ENCODE assay signal across 36 cellular contexts in the genomic region with DNA sequence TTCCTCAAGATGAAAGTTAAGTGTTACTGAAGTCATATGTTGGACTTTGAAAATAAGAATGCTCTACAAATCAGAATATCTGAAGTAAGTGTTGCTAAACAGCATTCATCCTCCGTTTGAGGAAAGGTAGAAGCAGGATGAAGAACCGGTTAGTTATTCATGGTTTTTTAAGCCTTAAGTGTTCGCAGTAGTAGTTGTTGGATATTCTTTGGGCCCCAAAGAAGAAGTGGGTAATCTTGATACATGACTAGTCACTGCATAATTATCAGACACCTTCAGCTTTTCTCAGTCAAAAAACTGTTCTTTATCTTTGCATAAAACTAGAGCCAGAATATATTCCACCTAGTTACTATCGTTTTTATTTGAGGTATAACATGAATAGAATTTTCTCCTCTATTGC. TPM values are rescaled to one million over a fixed set of nuclear protein-coding genes. Genes with fewer than 3 reads are reported as not detected.
"Had no signal": no experiment of that assay in that cellular context is flagged by ENCODE, and none has a peak within 500 bp of the region (broad histone marks: within the 10 kb centered on the region; RNA-seq: fewer than 3 reads in every experiment).

No MANE protein-coding gene starts in this region.

- H3K4me1 ChIP-seq: foreskin keratinocyte, prostate gland had no signal

- FAIRE-seq: islet of Langerhans had no signal

- H3K9me3 Mint-ChIP-seq: dendritic cell treated with granulocyte-macrophage colony-stimulating factor and Interleukin-4, amounts not matched to agents 40 ng/mL and 50 ng/mL, for 4 days; naive thymus-derived CD8-positive, alpha-beta T cell; nephron progenitor cell; stimulated activated effector memory CD8-positive, alpha-beta T cell treated with anti-CD3 and anti-CD28 coated beads, Interleukin-12 subunit alpha, Interleukin-12 subunit beta, amount 100 ng/mL, for 72 hours had no signal

- H3K4me3 ChIP-seq: esophagus muscularis mucosa, gastroesophageal sphincter, heart left ventricle, left lung, prostate gland, right atrium auricular region, stomach, thyroid gland, vagina had no signal

- H3K27me3 ChIP-seq: esophagus muscularis mucosa, foreskin keratinocyte, gastroesophageal sphincter, heart left ventricle, left lung, right atrium auricular region, stomach, thyroid gland, vagina had no signal

- H3K4me3 Mint-ChIP-seq: dendritic cell treated with granulocyte-macrophage colony-stimulating factor and Interleukin-4, amounts not matched to agents 40 ng/mL and 50 ng/mL, for 4 days; endodermal cell; nephron progenitor cell; stimulated activated effector memory CD8-positive, alpha-beta T cell treated with anti-CD3 and anti-CD28 coated beads, Interleukin-12 subunit alpha, Interleukin-12 subunit beta, amount 100 ng/mL, for 72 hours had no signal

- H3K9me3 ChIP-seq: esophagus muscularis mucosa, gastroesophageal sphincter, heart left ventricle, left lung, prostate gland, right atrium auricular region, stomach, thyroid gland, vagina had no signal

- H3K27me3 Mint-ChIP-seq: dendritic cell treated with granulocyte-macrophage colony-stimulating factor and Interleukin-4, amounts not matched to agents 40 ng/mL and 50 ng/mL, for 4 days; naive thymus-derived CD8-positive, alpha-beta T cell had no signal

- H3K4me1 Mint-ChIP-seq: endodermal cell, nephron progenitor cell had no signal

- H3K36me3 ChIP-seq: prostate gland, right atrium auricular region, thyroid gland had no signal

- DNase-seq: effector CD8-positive, alpha-beta T cell; endodermal cell; foreskin keratinocyte; heart left ventricle; hippocampal formation; left cardiac atrium; left lung; mesendoderm; midbrain; naive thymus-derived CD8-positive, alpha-beta T cell; nephron progenitor cell; nucleus accumbens; stimulated activated CD4-positive, alpha-beta T cell treated with anti-CD3 and anti-CD28 coated beads, Interleukin-2, amount 100 ng/mL, for 24 hours; stimulated activated CD4-positive, alpha-beta T cell treated with anti-CD3 and anti-CD28 coated beads, Interleukin-4, amount 100 ng/mL, for 24 hours; stimulated activated naive CD4-positive, alpha-beta T cell treated with Interleukin-2 at 50 U/mL for 16 hours; stomach; thyroid gland had no signal

- H3K27ac ChIP-seq: epithelial cell of prostate, esophagus muscularis mucosa, foreskin keratinocyte, gastroesophageal sphincter, heart left ventricle, left lung, prostate gland, right atrium auricular region, stomach, thyroid gland, vagina had no signal

- ATAC-seq: foreskin keratinocyte; gastroesophageal sphincter; heart left ventricle; left cardiac atrium; naive thymus-derived CD8-positive, alpha-beta T cell; sciatic nerve; stimulated activated effector memory CD8-positive, alpha-beta T cell treated with anti-CD3 and anti-CD28 coated beads, Interleukin-12 subunit alpha, Interleukin-12 subunit beta, amount 100 ng/mL, for 72 hours had no signal

- H3K27ac Mint-ChIP-seq: dendritic cell treated with granulocyte-macrophage colony-stimulating factor and Interleukin-4, amounts not matched to agents 40 ng/mL and 50 ng/mL, for 4 days; endodermal cell; nephron progenitor cell had no signal

RNA-seq across cellular contexts. Expression of a gene that starts 26.7 kb away (rescaled TPM):
- total RNA-seq: foreskin keratinocyte, myocyte, stomach, ureter had no signal

RNA-seq across cellular contexts. Expression of a gene that starts 51.4 kb away (rescaled TPM):
- total RNA-seq: endodermal cell; esophagus muscularis mucosa; fibroblast of lung; foreskin keratinocyte; gastroesophageal sphincter; heart left ventricle; kidney epithelial cell; left cardiac atrium; left lung; lower leg skin; lung microvascular endothelial cell; myocyte; naive thymus-derived CD8-positive, alpha-beta T cell; osteocyte; right atrium auricular region; sciatic nerve; stomach; subcutaneous adipose tissue; temporal lobe; thyroid gland; ureter; vagina had no signal
- polyA plus RNA-seq: fibroblast of lung, foreskin keratinocyte, heart left ventricle, stomach had no signal
